In the genomic region with DNA sequence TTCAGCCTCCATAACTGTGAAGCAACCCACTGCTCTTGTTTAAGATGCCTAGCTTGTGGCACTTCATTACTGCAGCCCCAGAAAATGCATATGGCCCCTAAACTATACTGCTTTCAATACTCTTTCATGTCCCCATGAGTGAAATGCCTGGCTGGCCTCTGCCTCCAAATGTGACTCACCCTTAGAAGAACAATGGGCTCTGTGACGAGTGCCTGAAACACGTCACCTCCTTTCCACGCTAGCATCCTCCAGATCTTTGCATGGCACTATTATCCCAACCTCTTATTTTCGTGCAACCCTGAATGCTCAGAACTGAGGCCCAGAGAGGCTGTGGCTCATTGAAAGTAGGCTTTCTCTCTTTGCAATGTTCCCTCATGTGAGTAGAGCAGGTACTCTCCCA, we compare ENCODE assay signal across 17 cellular contexts.
DNase-seq lines count a peak whose midpoint lies in the region; ATAC-seq, FAIRE-seq and TF ChIP-seq lines count a peak whose summit lies in the region.
"Had no signal": no experiment of that assay in that cellular context is flagged by ENCODE, and none has a peak within 500 bp of the region (broad histone marks: within the 10 kb centered on the region; RNA-seq: fewer than 3 reads in every experiment).

No MANE protein-coding gene starts in this region.

- in situ Hi-C loops in SK-MEL-5 (cut with HindIII; ENCODE audit: low pct_unique_long_range_greater_than_20kb, low sequenced_read_pairs), result no loop called here

- no peak for TF ChIP-seq EP300 in esophagus muscularis mucosa (IDR thresholded peaks at IDR 0.05)

- ATAC-seq in GM18909 (IDR thresholded peaks at IDR 0.05; ENCODE audit: poor library complexity, unreplicated experiment), result no peak
- ATAC-seq: body of pancreas; effector memory CD8-positive, alpha-beta T cell; sciatic nerve had no signal

- H3K4me3 ChIP-seq in esophagus muscularis mucosa (no peak overlapping the region), small intestine (ENCODE audit: low read depth in 1 of 2, low read length in 2 of 2) (no peak overlapping the region)
- H3K4me3 ChIP-seq: body of pancreas had no signal

- H3K9me3 ChIP-seq in esophagus muscularis mucosa (no peaks in the 10 kb centered on the region), small intestine (ENCODE audit: control insufficient read depth, low read depth) (no peaks in the 10 kb centered on the region)
- H3K9me3 ChIP-seq: body of pancreas, SK-N-SH had no signal

- H3K27ac ChIP-seq in esophagus muscularis mucosa (replicated peaks in 1 of 4), result no peak overlapping the region
- no peak overlapping the region for H3K27ac ChIP-seq in small intestine (ENCODE audit: low read depth in 1 of 2, low read length in 1 of 2)
- H3K27ac ChIP-seq: body of pancreas had no signal

- intact Hi-C loops in esophagus muscularis mucosa (cut with DNase I), result no loop called here

- H3K27me3 ChIP-seq in esophagus muscularis mucosa (peaks cover 0 to 12% (median 0%) of the 10 kb centered on the region in 4 donors), small intestine (ENCODE audit: control insufficient read depth in 2 of 2, insufficient read depth in 2 of 2, low read length in 2 of 2) (no peaks in the 10 kb centered on the region)
- H3K27me3 ChIP-seq: body of pancreas had no signal

- TF ChIP-seq CTCF in esophagus muscularis mucosa (IDR thresholded peaks at IDR 0.05), result no peak

- WGBS in esophagus muscularis mucosa, result 74% methylated on average over 4 of the region's 4 CpGs
- 65 to 80% (median 73%) methylated on average over 4 of the region's 4 CpGs for WGBS in small intestine, 3 donors

- FAIRE-seq in H54 (lab: Jason Lieb, UNC) (peak; percentile 91), small intestine (lab: Jason Lieb, UNC) (no peak)

- DNase-seq in H54 (ENCODE audit: insufficient read length, low spot score) (peak; percentile 45), SK-MEL-5 (ENCODE audit: low read depth, low spot score) (peak; percentile 21), esophagus muscularis mucosa (ENCODE audit: extremely low spot score) (peak; percentile 89), occipital lobe (lab: John Stamatoyannopoulos, UW) (peak; percentile 12), HuH-7.5 (ENCODE audit: low spot score) (no peak), NCI-H187 treated with DMSO at 0.1 percent for 48 hours (lab: John Stamatoyannopoulos, UW) (no peak), small intestine (no peak)
- DNase-seq: activated CD4-positive, alpha-beta T cell treated with anti-CD3 and anti-CD28 coated beads, Interleukin-2, amount 10 ng/mL, durations not matched to agents 7 days and 5 days; activated naive CD4-positive, alpha-beta T cell; body of pancreas; COR-L47; effector memory CD8-positive, alpha-beta T cell; NCI-H2107; SK-N-SH; stimulated activated CD4-positive, alpha-beta T cell treated with anti-CD3 and anti-CD28 coated beads, Interleukin-2, amount 100 ng/mL, for 24 hours had no signal

- no peaks in the 10 kb centered on the region for H3K4me1 ChIP-seq in esophagus muscularis mucosa
- no peaks in the 10 kb centered on the region for H3K4me1 ChIP-seq in small intestine (ENCODE audit: control insufficient read depth in 2 of 2, insufficient read depth in 1 of 2, low read depth in 1 of 2, low read length in 1 of 2)
- H3K4me1 ChIP-seq: body of pancreas had no signal

- no peaks in the 10 kb centered on the region for H3K36me3 ChIP-seq in esophagus muscularis mucosa
- H3K36me3 ChIP-seq in small intestine (ENCODE audit: control insufficient read depth in 2 of 2, insufficient read depth in 2 of 2, low read length in 2 of 2), result no peaks in the 10 kb centered on the region

- no peak for TF ChIP-seq POLR2A in H54 (IDR thresholded peaks at IDR 0.05; ENCODE audit: low read depth, low read length)
- TF ChIP-seq POLR2A in esophagus muscularis mucosa (IDR thresholded peaks at IDR 0.05; ENCODE audit: low read depth), result no peak

Comparison
In these comparisons a context has a peak if more than half of its experiments do, and no peak if none do; other contexts are left out.
1. DNase-seq: peak in H54 (single experiment), SK-MEL-5 (single experiment), esophagus muscularis mucosa (single experiment) and occipital lobe (single experiment); none in HuH-7.5 (single experiment), NCI-H187 treated with DMSO at 0.1 percent for 48 hours (single experiment) and small intestine (single experiment).